ENCODE assay signal across 29 cellular contexts in genomic region chr12:77214136-77214535, GRCh38.
DNase-seq lines count a peak whose midpoint lies in the region; ATAC-seq and TF ChIP-seq lines count a peak whose summit lies in the region.
"Had no signal": no experiment of that assay in that cellular context is flagged by ENCODE, and none has a peak within 500 bp of the region (broad histone marks: within the 10 kb centered on the region; RNA-seq: fewer than 3 reads in every experiment).

No MANE protein-coding gene starts in this region.

- ATAC-seq in omental fat pad (ENCODE audit: low FRiP score), result peak; percentile 48
- ATAC-seq: activated CD8-positive, alpha-beta T cell treated with anti-CD3 and anti-CD28 coated beads for 36 hours; activated T-helper 17 cell treated with anti-CD3 and anti-CD28 coated beads, Interleukin-2, amount 50 U/mL, for 72 hours; GM23338; stimulated activated naive B cell treated with anti-CD40 and anti-IgM and Interleukin-4, amounts not matched to agents 10 μg/mL and 1 μg/mL and 100 μg/mL, for 72 hours; T-helper 17 cell had no signal

- no peaks in the 10 kb centered on the region for H3K27me3 Mint-ChIP-seq in endothelial cell (ENCODE audit: unreplicated experiment)
- H3K27me3 Mint-ChIP-seq: activated CD8-positive, alpha-beta T cell treated with anti-CD3 and anti-CD28 coated beads for 36 hours; activated naive CD4-positive, alpha-beta T cell treated with anti-CD3 and anti-CD28 coated beads, Interleukin-2, amount 50 U/mL, for 24 hours; activated T-helper 17 cell treated with anti-CD3 and anti-CD28 coated beads, Interleukin-2, amount 50 U/mL, for 72 hours; T-helper 17 cell had no signal

- no peak overlapping the region for H3K4me3 Mint-ChIP-seq in endothelial cell (ENCODE audit: unreplicated experiment)
- H3K4me3 Mint-ChIP-seq: activated CD8-positive, alpha-beta T cell treated with anti-CD3 and anti-CD28 coated beads for 36 hours; activated naive CD4-positive, alpha-beta T cell treated with anti-CD3 and anti-CD28 coated beads, Interleukin-2, amount 50 U/mL, for 24 hours; activated T-helper 17 cell treated with anti-CD3 and anti-CD28 coated beads, Interleukin-2, amount 50 U/mL, for 72 hours; CD14-positive monocyte; GM23338; memory B cell; neural crest cell; stimulated activated naive B cell treated with anti-CD40 and anti-IgM and Interleukin-4, amounts not matched to agents 10 μg/mL and 1 μg/mL and 100 μg/mL, for 72 hours; T-helper 17 cell had no signal

- TF ChIP-seq CTCF in endothelial cell (IDR thresholded peaks at IDR 0.05; ENCODE audit: unreplicated experiment), result no peak
- no peak for TF ChIP-seq CTCF in omental fat pad (IDR thresholded peaks at IDR 0.05)

- no peaks in the 10 kb centered on the region for H3K9me3 Mint-ChIP-seq in endothelial cell (ENCODE audit: unreplicated experiment)

- peak overlapping the region; percentile 96 for H3K27ac Mint-ChIP-seq in endothelial cell (ENCODE audit: unreplicated experiment)
- H3K27ac Mint-ChIP-seq: activated CD8-positive, alpha-beta T cell treated with anti-CD3 and anti-CD28 coated beads for 36 hours; activated naive CD4-positive, alpha-beta T cell treated with anti-CD3 and anti-CD28 coated beads, Interleukin-2, amount 50 U/mL, for 24 hours; activated T-helper 17 cell treated with anti-CD3 and anti-CD28 coated beads, Interleukin-2, amount 50 U/mL, for 72 hours; CD14-positive monocyte; memory B cell; stimulated activated naive B cell treated with anti-CD40 and anti-IgM and Interleukin-4, amounts not matched to agents 10 μg/mL and 1 μg/mL and 100 μg/mL, for 72 hours; T-helper 17 cell had no signal

- no peaks in the 10 kb centered on the region for H3K36me3 Mint-ChIP-seq in endothelial cell (ENCODE audit: low read depth, unreplicated experiment)
- H3K36me3 Mint-ChIP-seq: activated naive CD4-positive, alpha-beta T cell treated with anti-CD3 and anti-CD28 coated beads, Interleukin-2, amount 50 U/mL, for 24 hours; CD14-positive monocyte; memory B cell had no signal

- DNase-seq in ELR (ENCODE audit: low read depth) (peak; percentile 57), M059J (ENCODE audit: low read depth) (peak; percentile 38), endothelial cell (ENCODE audit: low spot score) (no peak), omental fat pad (ENCODE audit: low spot score) (no peak), HuH-7.5 (ENCODE audit: low spot score) (no peak), COR-L47 (lab: John Stamatoyannopoulos, UW) (no peak), activated gamma-delta T cell treated with Interleukin-2 at 50 U/mL for 16 hours (no peak), SW480 (ENCODE audit: low spot score) (no peak)
- DNase-seq: activated CD4-positive, alpha-beta T cell treated with anti-CD3 and anti-CD28 coated beads for 1 hour; activated CD8-positive, alpha-beta T cell treated with anti-CD3 and anti-CD28 coated beads for 36 hours; central memory CD4-positive, alpha-beta T cell; dorsolateral prefrontal cortex; foreskin melanocyte; heart right ventricle; MG63; NCI-H1417 treated with DMSO at 0.1 percent for 48 hours; NCI-H2081 treated with DMSO at 0.1 percent for 48 hours; NCI-H748 treated with DMSO at 0.1 percent for 48 hours; posterior cingulate gyrus; right lobe of liver; stimulated activated CD4-positive, alpha-beta T cell treated with anti-CD3 and anti-CD28 coated beads, Interleukin-4, amount 100 ng/mL, for 4 hours; stimulated activated naive B cell treated with anti-CD40 and anti-IgM and Interleukin-4, amounts not matched to agents 10 μg/mL and 1 μg/mL and 100 μg/mL, for 72 hours; T-helper 17 cell had no signal

- H3K4me1 Mint-ChIP-seq in endothelial cell (ENCODE audit: unreplicated experiment), result peaks cover 25% of the 10 kb centered on the region
- H3K4me1 Mint-ChIP-seq: activated naive CD4-positive, alpha-beta T cell treated with anti-CD3 and anti-CD28 coated beads, Interleukin-2, amount 50 U/mL, for 24 hours; activated T-helper 17 cell treated with anti-CD3 and anti-CD28 coated beads, Interleukin-2, amount 50 U/mL, for 72 hours; CD14-positive monocyte; memory B cell; stimulated activated naive B cell treated with anti-CD40 and anti-IgM and Interleukin-4, amounts not matched to agents 10 μg/mL and 1 μg/mL and 100 μg/mL, for 72 hours; T-helper 17 cell had no signal

Comparison
In these comparisons a context has a peak if more than half of its experiments do, and no peak if none do; other contexts are left out.
1. DNase-seq: peak in ELR (single experiment) and M059J (single experiment); none in endothelial cell (single experiment), omental fat pad (single experiment), HuH-7.5 (single experiment), COR-L47 (single experiment), activated gamma-delta T cell treated with Interleukin-2 at 50 U/mL for 16 hours (single experiment) and SW480 (single experiment).